In genomic region chr9:79544375-79544774, GRCh38 we compare ENCODE assay signal across 7 cellular contexts. TPM values are rescaled to one million over a fixed set of nuclear protein-coding genes. Genes with fewer than 3 reads are reported as not detected.
DNase-seq lines count a peak whose midpoint lies in the region; ATAC-seq lines count a peak whose summit lies in the region.
"Not testable (repeated sequence)": the region's sequence is repeated elsewhere in the genome, so short reads cannot be mapped to it uniquely, and the experiment has no call there.

No MANE protein-coding gene starts in this region.

- POLR2A ChIA-PET in naive thymus-derived CD4-positive, alpha-beta T cell (lab: Charles Lee): interaction anchor here (0.6 to 0.9 kb wide), 2 partner anchors 27 to 274 kb away, joined by 5 to 7 read pairs; partner anchors contain the start of gene TLE4

- H3K36me3 ChIP-seq in naive thymus-derived CD4-positive, alpha-beta T cell (ENCODE audit: control insufficient read depth in 2 of 3, insufficient read depth in 3 of 3, low read length in 3 of 3): not testable (repeated sequence)

- not testable (repeated sequence) for H3K4me3 ChIP-seq in Jurkat, Clone E6-1 (ENCODE audit: low read length); naive thymus-derived CD4-positive, alpha-beta T cell (ENCODE audit: low read length)

- CTCF ChIA-PET in naive thymus-derived CD4-positive, alpha-beta T cell (lab: Charles Lee): not testable (repeated sequence)

- H3K4me1 ChIP-seq in naive thymus-derived CD4-positive, alpha-beta T cell (ENCODE audit: control insufficient read depth in 2 of 2, insufficient read depth in 2 of 2, low read length in 2 of 2): peaks cover 0 to 11% of the 10 kb centered on the region in 2 donors

- not testable (repeated sequence) for H3K27me3 Mint-ChIP-seq in activated T-helper 1 cell treated with anti-CD3 and anti-CD28 coated beads, Interleukin-12 subunit alpha, Interleukin-12 subunit beta, Interleukin-2, Interleukin-4 antibody, amounts not matched to agents 30 ng/mL and 10 ng/mL and 1 ng/mL, durations not matched to agents 14 hours and 24 hours and 36 hours (ENCODE audit: insufficient read depth); naive thymus-derived CD4-positive, alpha-beta T cell

- peak overlapping the region; percentile 10 for H3K27ac Mint-ChIP-seq in activated T-helper 1 cell treated with anti-CD3 and anti-CD28 coated beads, Interleukin-12 subunit alpha, Interleukin-12 subunit beta, Interleukin-2, Interleukin-4 antibody, amounts not matched to agents 30 ng/mL and 10 ng/mL and 1 ng/mL, durations not matched to agents 14 hours and 24 hours and 36 hours
- H3K27ac Mint-ChIP-seq in activated naive CD4-positive, alpha-beta T cell treated with anti-CD3 and anti-CD28 coated beads, Interleukin-2, amount 50 U/mL, for 72 hours: peak overlapping the region; percentile 25 to 33
- peak overlapping the region; percentile 29 to 91 (median 83) for H3K27ac Mint-ChIP-seq in naive thymus-derived CD4-positive, alpha-beta T cell

- H3K9me3 Mint-ChIP-seq in activated T-helper 1 cell treated with anti-CD3 and anti-CD28 coated beads, Interleukin-12 subunit alpha, Interleukin-12 subunit beta, Interleukin-2, Interleukin-4 antibody, amounts not matched to agents 30 ng/mL and 10 ng/mL and 1 ng/mL, durations not matched to agents 14 hours and 24 hours and 36 hours: not testable (repeated sequence)
- H3K9me3 Mint-ChIP-seq in activated naive CD4-positive, alpha-beta T cell treated with anti-CD3 and anti-CD28 coated beads, Interleukin-2, amount 50 U/mL, for 72 hours: peaks cover 12 to 17% of the 10 kb centered on the region in 2 donors
- H3K9me3 Mint-ChIP-seq in naive thymus-derived CD4-positive, alpha-beta T cell: peaks cover 0 to 18% (median 10%) of the 10 kb centered on the region in 11 donors

- H3K4me3 Mint-ChIP-seq in activated T-helper 1 cell treated with anti-CD3 and anti-CD28 coated beads, Interleukin-12 subunit alpha, Interleukin-12 subunit beta, Interleukin-2, Interleukin-4 antibody, amounts not matched to agents 30 ng/mL and 10 ng/mL and 1 ng/mL, durations not matched to agents 14 hours and 24 hours and 36 hours: not testable (repeated sequence)
- peak overlapping the region; percentile 16 to 74 (median 62) for H3K4me3 Mint-ChIP-seq in naive thymus-derived CD4-positive, alpha-beta T cell

- intact Hi-C loops in activated T-helper 1 cell treated with anti-CD3 and anti-CD28 coated beads, Interleukin-12 subunit alpha, Interleukin-12 subunit beta, Interleukin-2, Interleukin-4 antibody, amounts not matched to agents 30 ng/mL and 10 ng/mL and 1 ng/mL, durations not matched to agents 14 hours and 24 hours and 36 hours (cut with micrococcal nuclease): not testable (repeated sequence)
- intact Hi-C loops in naive thymus-derived CD4-positive, alpha-beta T cell (cut with micrococcal nuclease): loop anchor here in 1 of 2 donors (1.0 kb wide), 1 partner anchor 27 kb away; the partner anchor contains the start of gene TLE4

- not testable (repeated sequence) for H3K27me3 ChIP-seq in naive thymus-derived CD4-positive, alpha-beta T cell (ENCODE audit: control insufficient read depth in 2 of 2, insufficient read depth in 2 of 2, low read length in 2 of 2)

- peak; percentile 59 for DNase-seq in Jurkat, Clone E6-1 (ENCODE audit: low read depth, low spot score)
- peak; percentile 22 for DNase-seq in activated CD4-positive, alpha-beta T cell treated with anti-CD3 and anti-CD28 coated beads for 48 hours
- peak; percentile 19 for DNase-seq in activated CD8-positive, alpha-beta memory T cell treated with anti-CD3 and anti-CD28 coated beads, Interleukin-2, amount 50 U/mL, for 1 hour (ENCODE audit: extremely low read depth)
- peak; percentile 5 for DNase-seq in activated T-helper 1 cell treated with anti-CD3 and anti-CD28 coated beads, Interleukin-12 subunit alpha, Interleukin-12 subunit beta, Interleukin-2, Interleukin-4 antibody, amounts not matched to agents 30 ng/mL and 10 ng/mL and 1 ng/mL, durations not matched to agents 14 hours and 24 hours and 36 hours (ENCODE audit: low spot score)
- peak in 1 of 2 donors; percentile 14 for DNase-seq in activated naive CD4-positive, alpha-beta T cell treated with anti-CD3 and anti-CD28 coated beads, Interleukin-2, amount 50 U/mL, for 72 hours (ENCODE audit: low spot score in 2 of 2)
- DNase-seq in naive thymus-derived CD4-positive, alpha-beta T cell: peak in 7 of 9 donors; percentile 58 to 82 (median 69)
- peak; percentile 14 for DNase-seq in stimulated activated naive CD8-positive, alpha-beta T cell treated with anti-CD3 and anti-CD28 coated beads, Interleukin-15, Interleukin-2, amounts not matched to agents 100 U/mL and 50 U/mL, for 24 hours

- not testable (repeated sequence) for H3K9me3 ChIP-seq in naive thymus-derived CD4-positive, alpha-beta T cell (ENCODE audit: control insufficient read depth in 2 of 3, low read length in 3 of 3)

- not testable (repeated sequence) for H3K36me3 Mint-ChIP-seq in activated T-helper 1 cell treated with anti-CD3 and anti-CD28 coated beads, Interleukin-12 subunit alpha, Interleukin-12 subunit beta, Interleukin-2, Interleukin-4 antibody, amounts not matched to agents 30 ng/mL and 10 ng/mL and 1 ng/mL, durations not matched to agents 14 hours and 24 hours and 36 hours (ENCODE audit: low read depth); naive thymus-derived CD4-positive, alpha-beta T cell
- peaks cover 21 to 22% of the 10 kb centered on the region in 2 donors for H3K36me3 Mint-ChIP-seq in activated naive CD4-positive, alpha-beta T cell treated with anti-CD3 and anti-CD28 coated beads, Interleukin-2, amount 50 U/mL, for 72 hours

- ATAC-seq in activated naive CD4-positive, alpha-beta T cell treated with anti-CD3 and anti-CD28 coated beads, Interleukin-2, amount 50 U/mL, for 72 hours: peak; percentile 100
- peak; percentile 90 for ATAC-seq in naive thymus-derived CD4-positive, alpha-beta T cell
- ATAC-seq in stimulated activated naive CD8-positive, alpha-beta T cell treated with anti-CD3 and anti-CD28 coated beads, Interleukin-15, Interleukin-2, amounts not matched to agents 100 U/mL and 50 U/mL, for 24 hours: peak; percentile 96

- not testable (repeated sequence) for H3K27ac ChIP-seq in naive thymus-derived CD4-positive, alpha-beta T cell (ENCODE audit: low read depth, low read length)

- peaks cover 16% of the 10 kb centered on the region for H3K4me1 Mint-ChIP-seq in activated T-helper 1 cell treated with anti-CD3 and anti-CD28 coated beads, Interleukin-12 subunit alpha, Interleukin-12 subunit beta, Interleukin-2, Interleukin-4 antibody, amounts not matched to agents 30 ng/mL and 10 ng/mL and 1 ng/mL, durations not matched to agents 14 hours and 24 hours and 36 hours (ENCODE audit: low read depth)
- H3K4me1 Mint-ChIP-seq in naive thymus-derived CD4-positive, alpha-beta T cell: peaks cover 10 to 29% (median 24%) of the 10 kb centered on the region in 7 donors

RNA-seq across cellular contexts. Expression of gene TLE4, which starts 27.4 kb away (rescaled TPM):
- 8.7 TPM for polyA plus RNA-seq in Jurkat, Clone E6-1 (2012; ENCODE audit: insufficient read depth, insufficient read length)
- 25.1 and 25.4 TPM in 2 replicates for total RNA-seq in activated T-helper 1 cell treated with anti-CD3 and anti-CD28 coated beads, Interleukin-12 subunit alpha, Interleukin-12 subunit beta, Interleukin-2, Interleukin-4 antibody, amounts not matched to agents 30 ng/mL and 10 ng/mL and 1 ng/mL, durations not matched to agents 14 hours and 24 hours and 36 hours
- total RNA-seq in activated naive CD4-positive, alpha-beta T cell treated with anti-CD3 and anti-CD28 coated beads, Interleukin-2, amount 50 U/mL, for 72 hours: 10 to 100 TPM; 19.5 to 20.9 TPM
- total RNA-seq in naive thymus-derived CD4-positive, alpha-beta T cell: 100 to 1,000 TPM in 4 of 5 experiments, 10 to 100 TPM in 1; 21.0 to 196 (median 106) TPM
- polyA plus RNA-seq in naive thymus-derived CD4-positive, alpha-beta T cell: 10 to 100 TPM; 28.1 to 29.7 TPM

Comparison
In these comparisons a context has a peak if more than half of its experiments do, and no peak if none do; other contexts are left out.
1. H3K27ac Mint-ChIP-seq: peak in every context shown above with its lines; median percentile 83 in naive thymus-derived CD4-positive, alpha-beta T cell; 29 in activated naive CD4-positive, alpha-beta T cell treated with anti-CD3 and anti-CD28 coated beads, Interleukin-2, amount 50 U/mL, for 72 hours; 10 in activated T-helper 1 cell treated with anti-CD3 and anti-CD28 coated beads, Interleukin-12 subunit alpha, Interleukin-12 subunit beta, Interleukin-2, Interleukin-4 antibody, amounts not matched to agents 30 ng/mL and 10 ng/mL and 1 ng/mL, durations not matched to agents 14 hours and 24 hours and 36 hours.